In the genomic region with DNA sequence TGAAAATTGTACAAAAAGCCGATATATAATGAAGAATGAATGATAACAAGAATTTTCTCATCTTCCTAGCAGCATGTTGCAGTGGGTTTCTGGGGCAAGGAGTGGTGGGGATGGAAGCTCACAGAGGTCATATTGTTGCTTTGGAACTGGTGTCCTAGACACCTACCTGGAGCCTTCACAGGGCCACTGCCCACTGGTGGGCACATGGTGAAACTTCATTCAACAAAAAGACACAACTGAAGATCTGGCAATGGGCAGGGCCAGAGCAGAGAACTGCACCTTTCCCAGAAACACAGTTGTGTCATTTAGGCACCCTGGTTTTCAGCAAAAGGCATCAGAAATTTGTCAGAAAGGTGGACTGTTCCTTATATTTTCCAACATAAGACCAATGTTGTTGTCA, we compare ENCODE assay signal across 9 cellular contexts.
DNase-seq lines count a peak whose midpoint lies in the region; ATAC-seq and TF ChIP-seq lines count a peak whose summit lies in the region.
"Had no signal": no experiment of that assay in that cellular context is flagged by ENCODE, and none has a peak within 500 bp of the region (broad histone marks: within the 10 kb centered on the region; RNA-seq: fewer than 3 reads in every experiment).

No MANE protein-coding gene starts in this region.

- peak; percentile 87 for ATAC-seq in RWPE2 (ENCODE audit: low read depth)

- intact Hi-C loops in posterior vena cava (cut with DNase I): no loop called here

- no peaks in the 10 kb centered on the region for H3K27me3 ChIP-seq in H7 (ENCODE audit: control insufficient read depth, insufficient read depth, low read length)
- no peaks in the 10 kb centered on the region for H3K27me3 ChIP-seq in RWPE2 (ENCODE audit: insufficient read depth, poor library complexity, severe bottlenecking)

- H3K36me3 ChIP-seq in H7 (replicated peaks; ENCODE audit: control insufficient read depth, insufficient read depth, low read length) (no peaks in the 10 kb centered on the region), RWPE2 (ENCODE audit: low read depth) (no peaks in the 10 kb centered on the region)

- no peaks in the 10 kb centered on the region for H3K9me3 ChIP-seq in RWPE2 (ENCODE audit: severe bottlenecking)

- TF ChIP-seq CTCF in C4-2B (conservative IDR thresholded peaks at IDR 0.05): peak; percentile 50
- peak; percentile 50 for TF ChIP-seq CTCF in RWPE2 (IDR thresholded peaks at IDR 0.05; ENCODE audit: poor library complexity, severe bottlenecking)

- no peaks in the 10 kb centered on the region for H3K4me1 ChIP-seq in RWPE2 (ENCODE audit: insufficient read depth, poor library complexity, severe bottlenecking)

- H3K4me3 ChIP-seq in H7 (ENCODE audit: insufficient read depth, low read depth, low read length): no peak overlapping the region
- no peak overlapping the region for H3K4me3 ChIP-seq in RWPE2 (ENCODE audit: severe bottlenecking)
- H3K4me3 ChIP-seq: coronary artery had no signal

- H3K27ac ChIP-seq in C4-2B: no peak overlapping the region
- H3K27ac ChIP-seq in RWPE2 (ENCODE audit: poor library complexity, severe bottlenecking): no peak overlapping the region
- no peak overlapping the region for H3K27ac ChIP-seq in substantia nigra (ENCODE audit: low read depth, low read length, poor library complexity, severe bottlenecking)
- H3K27ac ChIP-seq: coronary artery had no signal

- DNase-seq in H7 (peak; percentile 45), RWPE2 (ENCODE audit: low spot score) (no peak), iPS-NIHi11 (ENCODE audit: low spot score) (peak; percentile 55), substantia nigra (lab: John Stamatoyannopoulos, UW) (no peak), AML-193 (lab: John Stamatoyannopoulos, UW) (no peak), NOMO-1 (lab: John Stamatoyannopoulos, UW; ENCODE audit: unreplicated experiment in 2 of 2) (no peak), posterior vena cava (ENCODE audit: low spot score) (no peak)

Comparison
In these comparisons a context has a peak if more than half of its experiments do, and no peak if none do; other contexts are left out.
1. DNase-seq: peak in H7 (single experiment) and iPS-NIHi11 (single experiment); none in RWPE2 (single experiment), substantia nigra (0 of 49), AML-193 (0 of 2), NOMO-1 (0 of 2) and posterior vena cava (single experiment).